ENCODE assay signal across 13 cellular contexts in the genomic region with DNA sequence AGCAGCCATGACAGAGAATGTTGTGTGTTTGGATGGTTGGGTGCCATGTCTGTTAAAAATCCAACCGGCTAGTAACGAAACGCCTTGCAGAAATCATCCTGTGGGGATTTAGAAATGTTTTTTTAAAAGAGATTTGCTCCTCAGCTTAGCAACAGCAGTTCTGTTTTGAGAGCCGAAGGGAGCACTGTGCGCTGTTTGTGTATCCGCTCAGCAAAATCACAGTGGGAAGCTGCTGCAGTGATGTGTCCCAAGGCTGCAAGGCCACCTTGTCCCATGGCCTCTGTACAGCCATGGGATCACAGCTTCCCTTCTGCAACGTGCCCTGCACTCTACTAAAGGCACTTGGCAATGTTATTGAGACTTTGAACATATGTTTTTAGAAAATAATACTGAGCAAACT. TPM values are rescaled to one million over a fixed set of nuclear protein-coding genes. Genes with fewer than 3 reads are reported as not detected.
A peak's percentile ranks its signal among the peaks of the same experiment; 100 is the strongest.
DNase-seq lines count a peak whose midpoint lies in the region; ATAC-seq and TF ChIP-seq lines count a peak whose summit lies in the region.
"Had no signal": no experiment of that assay in that cellular context is flagged by ENCODE, and none has a peak within 500 bp of the region (broad histone marks: within the 10 kb centered on the region; RNA-seq: fewer than 3 reads in every experiment).

No MANE protein-coding gene starts in this region.

- H3K9me3 ChIP-seq in vagina, result no peaks in the 10 kb centered on the region
- H3K9me3 ChIP-seq: MG63 had no signal

- TF ChIP-seq POLR2A in vagina (IDR thresholded peaks at IDR 0.05), result no peak

- H3K4me3 ChIP-seq in vagina, result peak overlapping the region in 1 of 2 donors; percentile 9
- H3K4me3 ChIP-seq: MG63, neural progenitor cell had no signal

- ATAC-seq in foreskin keratinocyte, result no peak

- H3K4me1 ChIP-seq in foreskin keratinocyte (peaks cover 92% of the 10 kb centered on the region), vagina (peaks cover 53% of the 10 kb centered on the region)

- CTCF ChIA-PET in activated CD4-positive, alpha-beta memory T cell treated with anti-CD3 and anti-CD28 coated beads, Interleukin-2, amount 10 ng/mL, durations not matched to agents 7 days and 5 days (lab: Charles Lee), result no interaction called here

- H3K27me3 ChIP-seq in foreskin keratinocyte (no peaks in the 10 kb centered on the region), vagina (no peaks in the 10 kb centered on the region)
- H3K27me3 ChIP-seq: MG63, neural progenitor cell had no signal

- peak overlapping the region; percentile 59 for H3K4me3 Mint-ChIP-seq in osteocyte (ENCODE audit: unreplicated experiment)
- no peak overlapping the region for H3K4me3 Mint-ChIP-seq in activated CD4-positive, alpha-beta memory T cell treated with anti-CD3 and anti-CD28 coated beads, Interleukin-2, amount 10 ng/mL, durations not matched to agents 7 days and 5 days
- H3K4me3 Mint-ChIP-seq: neural progenitor cell had no signal

- peak; percentile 48 for DNase-seq in DMS 273 (lab: John Stamatoyannopoulos, UW; ENCODE audit: unreplicated experiment)
- DNase-seq in DMS 273 treated with DMSO at 0.1 percent for 48 hours (lab: John Stamatoyannopoulos, UW), result no peak
- DNase-seq in foreskin keratinocyte, result no peak
- DNase-seq in osteocyte (ENCODE audit: extremely low spot score, unreplicated experiment), result no peak
- no peak for DNase-seq in vagina (ENCODE audit: extremely low spot score in 2 of 2)
- no peak for DNase-seq in activated CD4-positive, alpha-beta memory T cell treated with anti-CD3 and anti-CD28 coated beads, Interleukin-2, amount 10 ng/mL, durations not matched to agents 7 days and 5 days
- DNase-seq in middle frontal gyrus (ENCODE audit: extremely low spot score, low spot score), result no peak
- no peak for DNase-seq in NCI-H1092 treated with DMSO at 0.1 percent for 48 hours (lab: John Stamatoyannopoulos, UW)
- DNase-seq: activated CD8-positive, alpha-beta memory T cell treated with anti-CD3 and anti-CD28 coated beads, Interleukin-2, amount 50 U/mL, for 48 hours; NCI-H226 had no signal

- H3K36me3 Mint-ChIP-seq in osteocyte (ENCODE audit: unreplicated experiment), result no peaks in the 10 kb centered on the region
- H3K36me3 Mint-ChIP-seq in activated CD4-positive, alpha-beta memory T cell treated with anti-CD3 and anti-CD28 coated beads, Interleukin-2, amount 10 ng/mL, durations not matched to agents 7 days and 5 days (ENCODE audit: low read depth), result no peaks in the 10 kb centered on the region
- H3K36me3 Mint-ChIP-seq: neural progenitor cell had no signal

- no peaks in the 10 kb centered on the region for H3K9me3 Mint-ChIP-seq in osteocyte (ENCODE audit: unreplicated experiment)
- no peaks in the 10 kb centered on the region for H3K9me3 Mint-ChIP-seq in activated CD4-positive, alpha-beta memory T cell treated with anti-CD3 and anti-CD28 coated beads, Interleukin-2, amount 10 ng/mL, durations not matched to agents 7 days and 5 days
- H3K9me3 Mint-ChIP-seq: neural progenitor cell had no signal

- intact Hi-C loops in vagina (cut with DNase I), result no loop called here

- H3K4me1 Mint-ChIP-seq in osteocyte (ENCODE audit: unreplicated experiment), result peaks cover 92% of the 10 kb centered on the region
- no peaks in the 10 kb centered on the region for H3K4me1 Mint-ChIP-seq in activated CD4-positive, alpha-beta memory T cell treated with anti-CD3 and anti-CD28 coated beads, Interleukin-2, amount 10 ng/mL, durations not matched to agents 7 days and 5 days

- POLR2A ChIA-PET in activated CD4-positive, alpha-beta memory T cell treated with anti-CD3 and anti-CD28 coated beads, Interleukin-2, amount 10 ng/mL, durations not matched to agents 7 days and 5 days (lab: Charles Lee), result no interaction called here

- H3K27ac ChIP-seq in foreskin keratinocyte, result peak overlapping the region; percentile 92
- H3K27ac ChIP-seq in vagina, result peak overlapping the region; percentile 80
- H3K27ac ChIP-seq: 22Rv1, neural progenitor cell had no signal

- no peaks in the 10 kb centered on the region for H3K27me3 Mint-ChIP-seq in osteocyte (ENCODE audit: unreplicated experiment)
- H3K27me3 Mint-ChIP-seq in activated CD4-positive, alpha-beta memory T cell treated with anti-CD3 and anti-CD28 coated beads, Interleukin-2, amount 10 ng/mL, durations not matched to agents 7 days and 5 days, result peaks cover 2% of the 10 kb centered on the region

- peak overlapping the region; percentile 96 for H3K27ac Mint-ChIP-seq in osteocyte (ENCODE audit: unreplicated experiment)
- H3K27ac Mint-ChIP-seq in activated CD4-positive, alpha-beta memory T cell treated with anti-CD3 and anti-CD28 coated beads, Interleukin-2, amount 10 ng/mL, durations not matched to agents 7 days and 5 days, result no peak overlapping the region

- TF ChIP-seq CTCF in foreskin keratinocyte (conservative IDR thresholded peaks at IDR 0.05) (no peak), osteocyte (IDR thresholded peaks at IDR 0.05) (no peak), vagina (IDR thresholded peaks at IDR 0.05) (no peak)

- no peaks in the 10 kb centered on the region for H3K36me3 ChIP-seq in vagina
- H3K36me3 ChIP-seq: neural progenitor cell had no signal

RNA-seq across cellular contexts. Expression of gene TRIO, which starts 40.9 kb away (rescaled TPM):
- total RNA-seq in foreskin keratinocyte (73.7 and 95.9 TPM in 2 replicates), osteocyte (336 and 341 TPM in 2 replicates), vagina (142 TPM)
- 18.1 and 18.4 TPM in 2 replicates for polyA plus RNA-seq in foreskin keratinocyte
- total RNA-seq in activated CD4-positive, alpha-beta memory T cell treated with anti-CD3 and anti-CD28 coated beads, Interleukin-2, amount 10 ng/mL, durations not matched to agents 7 days and 5 days, result 1 to 10 TPM; 8.1 to 8.3 TPM
